ENCODE assay signal across 10 cellular contexts in genomic region chr12:51023625-51024395, GRCh38. TPM values are rescaled to one million over a fixed set of nuclear protein-coding genes. Genes with fewer than 3 reads are reported as not detected.
DNase-seq lines count a peak whose midpoint lies in the region; ATAC-seq, FAIRE-seq and TF ChIP-seq lines count a peak whose summit lies in the region.
"Had no signal": no experiment of that assay in that cellular context is flagged by ENCODE, and none has a peak within 500 bp of the region (broad histone marks: within the 10 kb centered on the region; RNA-seq: fewer than 3 reads in every experiment).

No MANE protein-coding gene starts in this region.

- no peak for ATAC-seq in thoracic aorta (ENCODE audit: insufficient number of reproducible peaks, low FRiP score, low read depth)
- ATAC-seq in HG03095 (IDR thresholded peaks at IDR 0.05; ENCODE audit: unreplicated experiment): no peak

- peaks cover 17% of the 10 kb centered on the region for H3K36me3 Mint-ChIP-seq in activated CD4-positive, alpha-beta T cell treated with anti-CD3 and anti-CD28 coated beads, Interleukin-2, amount 10 ng/mL, durations not matched to agents 24 days and 14 days (ENCODE audit: low read depth)

- H3K9me3 ChIP-seq in thoracic aorta: no peaks in the 10 kb centered on the region

- intact Hi-C loops in activated CD4-positive, alpha-beta T cell treated with anti-CD3 and anti-CD28 coated beads, Interleukin-2, amount 10 ng/mL, durations not matched to agents 24 days and 14 days (cut with micrococcal nuclease): loop anchor here (1.0 to 10.0 kb wide), 6 partner anchors 13 to 619 kb away; partner anchors contain the start of genes CSRNP2, DAZAP2 and LARP4

- no peak for TF ChIP-seq POLR2A in GM12891 (IDR thresholded peaks at IDR 0.05; ENCODE audit: low read depth, low read length)

- H3K27ac ChIP-seq in adipose tissue (ENCODE audit: low read depth, low read length) (peak overlapping the region; percentile 22), layer of hippocampus (ENCODE audit: low read depth, low read length) (peak overlapping the region; percentile 97), thoracic aorta (peak overlapping the region; percentile 93 to 95)

- FAIRE-seq in GM12891 (lab: Jason Lieb, UNC): no peak
- FAIRE-seq: endometrium had no signal

- WGBS in adipose tissue, 3 donors: 36 to 74% (median 73%) methylated on average over 4 of the region's 4 CpGs

- H3K27me3 ChIP-seq in layer of hippocampus (ENCODE audit: control insufficient read depth, insufficient read depth, low read length) (no peaks in the 10 kb centered on the region), thoracic aorta (replicated peaks; ENCODE audit: insufficient read depth) (no peaks in the 10 kb centered on the region)

- H3K27ac Mint-ChIP-seq in activated CD4-positive, alpha-beta T cell treated with anti-CD3 and anti-CD28 coated beads, Interleukin-2, amount 10 ng/mL, durations not matched to agents 24 days and 14 days: peak overlapping the region; percentile 100

- H3K4me1 ChIP-seq in thoracic aorta (ENCODE audit: control insufficient read depth in 1 of 2, low read depth in 2 of 2): peaks cover 22 to 36% of the 10 kb centered on the region in 2 donors

- no peaks in the 10 kb centered on the region for H3K36me3 ChIP-seq in thoracic aorta

- peak overlapping the region; percentile 87 for H3K4me3 ChIP-seq in thoracic aorta

- TF ChIP-seq CTCF in thoracic aorta (IDR thresholded peaks at IDR 0.05): no peak

- no peaks in the 10 kb centered on the region for H3K9me3 Mint-ChIP-seq in activated CD4-positive, alpha-beta T cell treated with anti-CD3 and anti-CD28 coated beads, Interleukin-2, amount 10 ng/mL, durations not matched to agents 24 days and 14 days

- H3K27me3 Mint-ChIP-seq in activated CD4-positive, alpha-beta T cell treated with anti-CD3 and anti-CD28 coated beads, Interleukin-2, amount 10 ng/mL, durations not matched to agents 24 days and 14 days: peaks cover 4% of the 10 kb centered on the region

- DNase-seq in activated CD4-positive, alpha-beta T cell treated with anti-CD3 and anti-CD28 coated beads, Interleukin-2, amount 10 ng/mL, durations not matched to agents 24 days and 14 days: no peak
- DNase-seq in activated CD4-positive, alpha-beta T cell treated with anti-CD3 and anti-CD28 coated beads, Interleukin-2, amount 50 U/mL, for 48 hours: no peak
- DNase-seq in thoracic aorta (ENCODE audit: low spot score) (no peak), GM12891 (ENCODE audit: insufficient read length, low spot score) (no peak), HCEC 1CT (no peak)
- DNase-seq: DMS 273 treated with DMSO at 0.1 percent for 48 hours had no signal

- H3K4me1 Mint-ChIP-seq in activated CD4-positive, alpha-beta T cell treated with anti-CD3 and anti-CD28 coated beads, Interleukin-2, amount 10 ng/mL, durations not matched to agents 24 days and 14 days: peaks cover 57% of the 10 kb centered on the region

- peak overlapping the region; percentile 99 for H3K4me3 Mint-ChIP-seq in activated CD4-positive, alpha-beta T cell treated with anti-CD3 and anti-CD28 coated beads, Interleukin-2, amount 10 ng/mL, durations not matched to agents 24 days and 14 days

TF ChIP-seq in GM12891, 5 proteins besides CTCF, POLR2A, EP300 and RAD21:
- TF ChIP-seq PAX5 (IDR thresholded peaks at IDR 0.05; ENCODE audit: insufficient read depth, low read length, severe bottlenecking) (no peak), TAF1 (IDR thresholded peaks at IDR 0.05; ENCODE audit: low read depth, low read length) (no peak), POU2F2 (IDR thresholded peaks at IDR 0.05; ENCODE audit: low read depth, low read length) (no peak)

RNA-seq across cellular contexts. Expression of gene SLC11A2, which starts 2.4 kb away (rescaled TPM):
- total RNA-seq in activated CD4-positive, alpha-beta T cell treated with anti-CD3 and anti-CD28 coated beads, Interleukin-2, amount 10 ng/mL, durations not matched to agents 24 days and 14 days: 54.2 and 56.2 TPM in 2 replicates
- 10 to 100 TPM; 10.8 to 23.7 (median 18.5) TPM for polyA plus RNA-seq in adipose tissue
- total RNA-seq in thoracic aorta: 10 to 100 TPM; 61.6 to 82.3 TPM
- 7.5 TPM for polyA plus RNA-seq in GM12891 (2012; ENCODE audit: low read depth, missing spikeins)

RNA-seq across cellular contexts. Expression of gene LETMD1, which starts 24.3 kb away (rescaled TPM):
- total RNA-seq in activated CD4-positive, alpha-beta T cell treated with anti-CD3 and anti-CD28 coated beads, Interleukin-2, amount 10 ng/mL, durations not matched to agents 24 days and 14 days: 75.7 and 77.8 TPM in 2 replicates
- 10 to 100 TPM; 58.5 to 70.6 (median 70.4) TPM for polyA plus RNA-seq in adipose tissue
- 10 to 100 TPM; 42.4 to 52.1 TPM for total RNA-seq in thoracic aorta
- polyA plus RNA-seq in GM12891 (2012; ENCODE audit: low read depth, missing spikeins): 68.1 TPM

RNA-seq across cellular contexts. Expression of gene CSRNP2, which starts 59.6 kb away (rescaled TPM):
- total RNA-seq in activated CD4-positive, alpha-beta T cell treated with anti-CD3 and anti-CD28 coated beads, Interleukin-2, amount 10 ng/mL, durations not matched to agents 24 days and 14 days: 22.7 and 22.9 TPM in 2 replicates
- 10 to 100 TPM in 2 of 3 donors, 1 to 10 TPM in 1; 5.3 to 13.4 (median 13.4) TPM for polyA plus RNA-seq in adipose tissue
- 10 to 100 TPM; 30.9 to 43.4 TPM for total RNA-seq in thoracic aorta
- 3.3 TPM for polyA plus RNA-seq in GM12891 (2012; ENCODE audit: low read depth, missing spikeins)

Comparison
In these comparisons a context has a peak if more than half of its experiments do, and no peak if none do; other contexts are left out.
1. H3K27ac ChIP-seq: peak in every context shown above with its lines; median percentile 97 in layer of hippocampus; 94 in thoracic aorta; 22 in adipose tissue.